ENCODE assay signal across 8 cellular contexts in genomic region chr6:75735491-75736186, GRCh38. TPM values are rescaled to one million over a fixed set of nuclear protein-coding genes. Genes with fewer than 3 reads are reported as not detected.
DNase-seq lines count a peak whose midpoint lies in the region; ATAC-seq and TF ChIP-seq lines count a peak whose summit lies in the region.

No MANE protein-coding gene starts in this region.

- H3K4me1 ChIP-seq in SJCRH30 = no peaks in the 10 kb centered on the region

- no peaks in the 10 kb centered on the region for H3K27me3 ChIP-seq in SJCRH30

- no peak overlapping the region for H3K27ac ChIP-seq in SJCRH30

- TF ChIP-seq CTCF in GM13977 (IDR thresholded peaks at IDR 0.05; ENCODE audit: extremely low read depth, insufficient read depth, missing control alignments) (no peak), glutamatergic neuron (IDR thresholded peaks at IDR 0.05; ENCODE audit: partially characterized antibody, unreplicated experiment) (no peak)

- in situ Hi-C loops in GM13977 (cut with MboI; ENCODE audit: low pct_unique_long_range_greater_than_20kb, low sequenced_read_pairs, unreplicated experiment) = no loop called here

- no peaks in the 10 kb centered on the region for H3K36me3 Mint-ChIP-seq in glutamatergic neuron (ENCODE audit: unreplicated experiment)

- DNase-seq in CD1c-positive myeloid dendritic cell (ENCODE audit: extremely low spot score) (peak; percentile 8), fibroblast of gingiva (ENCODE audit: low read depth) (peak; percentile 12), GM13977 (ENCODE audit: low spot score) (no peak), glutamatergic neuron (no peak), SJCRH30 (no peak), medulla oblongata (ENCODE audit: extremely low spot score) (no peak)

- peak; percentile 80 for ATAC-seq in GM21390 (IDR thresholded peaks at IDR 0.05; ENCODE audit: unreplicated experiment)
- ATAC-seq in HG03521 (IDR thresholded peaks at IDR 0.05; ENCODE audit: unreplicated experiment) = peak; percentile 92

- no peaks in the 10 kb centered on the region for H3K4me1 Mint-ChIP-seq in glutamatergic neuron (ENCODE audit: low read depth, unreplicated experiment)

- H3K36me3 ChIP-seq in SJCRH30 = no peaks in the 10 kb centered on the region

- H3K27ac Mint-ChIP-seq in glutamatergic neuron (ENCODE audit: unreplicated experiment) = no peak overlapping the region

- H3K9me3 ChIP-seq in SJCRH30 (replicated peaks) = no peaks in the 10 kb centered on the region

- no peak overlapping the region for H3K4me3 ChIP-seq in SJCRH30

- no peaks in the 10 kb centered on the region for H3K27me3 Mint-ChIP-seq in glutamatergic neuron (ENCODE audit: unreplicated experiment)

- no peaks in the 10 kb centered on the region for H3K9me3 Mint-ChIP-seq in glutamatergic neuron (ENCODE audit: unreplicated experiment)

- H3K4me3 Mint-ChIP-seq in glutamatergic neuron (ENCODE audit: unreplicated experiment) = no peak overlapping the region

RNA-seq across cellular contexts. Expression of gene MYO6, which starts 13.4 kb away (rescaled TPM):
- total RNA-seq in glutamatergic neuron (ENCODE audit: unreplicated experiment) = 72.2 TPM
- total RNA-seq in SJCRH30 (2014; rRNA removed; shearing (Covaris generic)) = 6.4 and 6.9 TPM in 2 replicates

Comparison
In these comparisons a context has a peak if more than half of its experiments do, and no peak if none do; other contexts are left out.
1. DNase-seq: peak in CD1c-positive myeloid dendritic cell (single experiment) and fibroblast of gingiva (single experiment); none in GM13977 (single experiment), glutamatergic neuron (single experiment), SJCRH30 (0 of 2) and medulla oblongata (single experiment).